In the genomic region with DNA sequence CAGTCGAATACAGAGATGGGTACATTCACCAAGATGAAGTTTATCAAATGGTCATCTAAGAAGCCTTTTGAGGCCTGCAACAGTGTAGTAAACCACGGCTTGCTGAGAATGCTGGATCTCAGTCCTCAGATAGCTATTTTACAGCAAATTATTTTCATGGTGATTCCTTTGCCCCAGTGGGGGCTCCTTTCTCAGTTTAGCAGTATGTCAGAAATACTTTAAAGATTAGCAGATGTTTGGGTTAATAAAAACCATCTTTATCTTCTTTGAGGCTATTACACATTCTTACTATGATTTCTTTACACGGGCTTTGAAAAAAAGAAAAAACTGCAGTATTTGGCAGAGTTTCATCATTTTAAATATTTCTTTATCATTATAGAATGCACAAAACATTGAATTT, we compare ENCODE assay signal across 22 cellular contexts. TPM values are rescaled to one million over a fixed set of nuclear protein-coding genes. Genes with fewer than 3 reads are reported as not detected.
A peak's percentile ranks its signal among the peaks of the same experiment; 100 is the strongest.
DNase-seq lines count a peak whose midpoint lies in the region; ATAC-seq and TF ChIP-seq lines count a peak whose summit lies in the region.
"Had no signal": no experiment of that assay in that cellular context is flagged by ENCODE, and none has a peak within 500 bp of the region (broad histone marks: within the 10 kb centered on the region; RNA-seq: fewer than 3 reads in every experiment).

No MANE protein-coding gene starts in this region.

- no peak for TF ChIP-seq RAD21 in SK-N-SH (IDR thresholded peaks at IDR 0.05; ENCODE audit: low read length)

- H3K36me3 Mint-ChIP-seq in chondrocyte (ENCODE audit: low read depth) (peaks cover 25% of the 10 kb centered on the region), mesothelial cell of epicardium (peaks cover 38% of the 10 kb centered on the region)

- H3K4me3 Mint-ChIP-seq in chondrocyte (ENCODE audit: unreplicated experiment) (no peak overlapping the region), mesothelial cell of epicardium (no peak overlapping the region)
- H3K4me3 Mint-ChIP-seq: CD8-positive, alpha-beta T cell had no signal

- no peak for TF ChIP-seq CTCF in SK-N-SH (IDR thresholded peaks at IDR 0.05)
- no peak for TF ChIP-seq CTCF in chondrocyte (IDR thresholded peaks at IDR 0.05)
- no peak for TF ChIP-seq CTCF in mesothelial cell of epicardium (IDR thresholded peaks at IDR 0.05; ENCODE audit: unreplicated experiment)

- no peak for ATAC-seq in SK-N-SH treated with all-trans-retinoic acid at 6 μM for 48 hours
- ATAC-seq in HG03196 (IDR thresholded peaks at IDR 0.05; ENCODE audit: unreplicated experiment), result no peak
- ATAC-seq in HG02884 (IDR thresholded peaks at IDR 0.05; ENCODE audit: unreplicated experiment), result no peak
- ATAC-seq: CD8-positive, alpha-beta T cell had no signal

- H3K4me1 ChIP-seq in SK-N-SH (ENCODE audit: control insufficient read depth in 1 of 2, insufficient read depth in 2 of 2, low read depth in 1 of 2, low read length in 1 of 2), result peaks cover 25 to 31% of the 10 kb centered on the region in 2 experiments; a peak in 3 of 4 replicates

- 79% methylated on average over 3 of the region's 3 CpGs for WGBS in SK-N-SH (ENCODE audit: low lambda C conversion rate)

- H3K4me2 ChIP-seq in SK-N-SH, result no peak overlapping the region
- H3K4me2 ChIP-seq: KMS-11 had no signal

- CTCF ChIA-PET in SK-N-SH (lab: Yijun Ruan, JAX), result interaction anchor here (1.2 to 2.0 kb wide), 2 partner anchors 239 to 448 kb away, joined by 3 to 4 read pairs; no protein-coding TSS in a partner anchor

- peak overlapping the region; percentile 18 for H3K27ac Mint-ChIP-seq in chondrocyte (ENCODE audit: unreplicated experiment)
- H3K27ac Mint-ChIP-seq in mesothelial cell of epicardium, result peak overlapping the region; percentile 52
- H3K27ac Mint-ChIP-seq: CD8-positive, alpha-beta T cell had no signal

- no peak for DNase-seq in SK-N-SH
- no peak for DNase-seq in chondrocyte (ENCODE audit: low spot score)
- no peak for DNase-seq in mesothelial cell of epicardium (ENCODE audit: low spot score in 2 of 2, unreplicated experiment in 2 of 2)
- no peak for DNase-seq in mucosa of gallbladder (ENCODE audit: low spot score)
- no peak for DNase-seq in DMS153 treated with DMSO at 0.1 percent for 48 hours (lab: John Stamatoyannopoulos, UW; ENCODE audit: unreplicated experiment)
- DNase-seq: AML-193; C1 segment of cervical spinal cord; CD8-positive, alpha-beta T cell; DMS153; GF-D8; IMR-90; MV-4-11; NCI-H1694; NCI-H2081 treated with DMSO at 0.1 percent for 48 hours; NCI-H2171 treated with DMSO at 0.1 percent for 48 hours; Peyer's patch; SJCRH30 had no signal

- H3K9me3 ChIP-seq in SK-N-SH, result no peaks in the 10 kb centered on the region
- H3K9me3 ChIP-seq: Peyer's patch, SJCRH30 had no signal

- TF ChIP-seq EP300 in SK-N-SH (IDR thresholded peaks at IDR 0.05; ENCODE audit: borderline replicate concordance in 1 of 2, low read depth in 1 of 2, low read length in 1 of 2), result no peak

- no peak overlapping the region for H3K4me3 ChIP-seq in SK-N-SH (ENCODE audit: low read depth in 2 of 2, low read length in 1 of 2)
- H3K4me3 ChIP-seq: Peyer's patch, SJCRH30 had no signal

- H3F3A ChIP-seq in SK-N-SH (replicated peaks; ENCODE audit: insufficient read depth), result peaks cover 5% of the 10 kb centered on the region

- H3K4me1 Mint-ChIP-seq in chondrocyte (ENCODE audit: low read depth) (peaks cover 56% of the 10 kb centered on the region), mesothelial cell of epicardium (peaks cover 51% of the 10 kb centered on the region)

- H3K27me3 ChIP-seq in SK-N-SH (ENCODE audit: insufficient read depth), result peaks cover 5% of the 10 kb centered on the region; the same call in 1 of the 2 replicates
- H3K27me3 ChIP-seq: Peyer's patch, SJCRH30 had no signal

- H3K36me3 ChIP-seq in SK-N-SH (replicated peaks in 1 of 2; ENCODE audit: control insufficient read depth in 1 of 2, insufficient read depth in 2 of 2, low read length in 1 of 2), result peaks cover 0 to 24% of the 10 kb centered on the region in 2 experiments

- H3K27ac ChIP-seq in SK-N-SH (ENCODE audit: low read depth in 2 of 2, low read length in 1 of 2), result no peak overlapping the region
- H3K27ac ChIP-seq: 22Rv1, KMS-11, Peyer's patch, SJCRH30 had no signal

- H3K9me3 Mint-ChIP-seq in chondrocyte (ENCODE audit: low read depth), result no peaks in the 10 kb centered on the region
- H3K9me3 Mint-ChIP-seq in mesothelial cell of epicardium, result peaks cover 7% of the 10 kb centered on the region
- H3K9me3 Mint-ChIP-seq: CD8-positive, alpha-beta T cell had no signal

- H2AFZ ChIP-seq in SK-N-SH (ENCODE audit: low read depth), result no peak overlapping the region

- no peaks in the 10 kb centered on the region for H3K27me3 Mint-ChIP-seq in chondrocyte (ENCODE audit: low read depth)
- H3K27me3 Mint-ChIP-seq in mesothelial cell of epicardium (ENCODE audit: low read depth), result no peaks in the 10 kb centered on the region

- H3K9me2 ChIP-seq in SK-N-SH, result no peaks in the 10 kb centered on the region

- peaks cover 21% of the 10 kb centered on the region; the same call in 1 of the 2 replicates for H4K20me1 ChIP-seq in SK-N-SH (ENCODE audit: insufficient read depth)

- H3K79me2 ChIP-seq in SK-N-SH (ENCODE audit: insufficient read depth), result no peaks in the 10 kb centered on the region

- H3K9ac ChIP-seq in SK-N-SH, result no peak overlapping the region
- H3K9ac ChIP-seq: KMS-11 had no signal

- POLR2A ChIA-PET in SK-N-SH (lab: Yijun Ruan, JAX), result no interaction called here

TF ChIP-seq in SK-N-SH, 30 proteins besides CTCF, POLR2A, EP300 and RAD21:
- TF ChIP-seq TCF12 (IDR thresholded peaks at IDR 0.05) (peak; percentile 53; the same call in 1 of the 2 replicates), NFIC (IDR thresholded peaks at IDR 0.05; ENCODE audit: borderline replicate concordance) (no peak), JUND (IDR thresholded peaks at IDR 0.05) (0 out of 2 replicates have a peak, but pooled peaks have one; percentile 6), PBX3 (IDR thresholded peaks at IDR 0.05) (0 out of 2 replicates have a peak, but pooled peaks have one; percentile 5)
TF ChIP-seq in SK-N-SH: peak in this region for 3.

TF ChIP-seq in SK-N-SH treated with all-trans-retinoic acid at 6 μM for 48 hours, 23 proteins besides CTCF, POLR2A, EP300 and RAD21 (continues in another document):
- TF ChIP-seq, protein P1, sequence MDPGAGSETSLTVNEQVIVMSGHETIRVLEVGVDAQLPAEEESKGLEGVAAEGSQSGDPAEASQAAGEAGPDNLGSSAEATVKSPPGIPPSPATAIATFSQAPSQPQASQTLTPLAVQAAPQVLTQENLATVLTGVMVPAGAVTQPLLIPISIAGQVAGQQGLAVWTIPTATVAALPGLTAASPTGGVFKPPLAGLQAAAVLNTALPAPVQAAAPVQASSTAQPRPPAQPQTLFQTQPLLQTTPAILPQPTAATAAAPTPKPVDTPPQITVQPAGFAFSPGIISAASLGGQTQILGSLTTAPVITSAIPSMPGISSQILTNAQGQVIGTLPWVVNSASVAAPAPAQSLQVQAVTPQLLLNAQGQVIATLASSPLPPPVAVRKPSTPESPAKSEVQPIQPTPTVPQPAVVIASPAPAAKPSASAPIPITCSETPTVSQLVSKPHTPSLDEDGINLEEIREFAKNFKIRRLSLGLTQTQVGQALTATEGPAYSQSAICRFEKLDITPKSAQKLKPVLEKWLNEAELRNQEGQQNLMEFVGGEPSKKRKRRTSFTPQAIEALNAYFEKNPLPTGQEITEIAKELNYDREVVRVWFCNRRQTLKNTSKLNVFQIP (CRISPR knock-in tag; IDR thresholded peaks at IDR 0.05; ENCODE audit: borderline replicate concordance, low read depth), result no peak
- TF ChIP-seq PPARA (CRISPR knock-in tag; IDR thresholded peaks at IDR 0.05; ENCODE audit: borderline replicate concordance) (no peak), GLIS3 (CRISPR knock-in tag; IDR thresholded peaks at IDR 0.05) (no peak), CREB5 (CRISPR knock-in tag; IDR thresholded peaks at IDR 0.05; ENCODE audit: low read depth) (no peak), ZC3H10 (CRISPR knock-in tag; IDR thresholded peaks at IDR 0.05) (no peak), ZNF70 (CRISPR knock-in tag; IDR thresholded peaks at IDR 0.05) (no peak), CSDC2 (CRISPR knock-in tag; IDR thresholded peaks at IDR 0.05) (no peak), ZNF8 (CRISPR knock-in tag; IDR thresholded peaks at IDR 0.05) (no peak), ZFP30 (CRISPR knock-in tag; IDR thresholded peaks at IDR 0.05) (no peak)

RNA-seq across cellular contexts. Expression of gene MYLIP, which starts 10.7 kb away (rescaled TPM):
- 3.1 and 3.8 TPM in 2 replicates for polyA plus RNA-seq in SK-N-SH (2012; rRNA removed)
- 3.4 TPM in 2 replicates for polyA plus RNA-seq in SK-N-SH (2012; cell fraction: cytosol; rRNA removed)
- 6.3 and 7.0 TPM in 2 replicates for polyA plus RNA-seq in SK-N-SH (2012; cell fraction: nucleus; rRNA removed)
- 15.9 to 23.1 TPM (median 16.6 TPM) in 3 replicates for total RNA-seq in chondrocyte
- total RNA-seq in mesothelial cell of epicardium, result 23.9 to 25.7 TPM (median 24.9 TPM) in 3 replicates
- 53.2 TPM for total RNA-seq in mucosa of gallbladder
